ENCODE assay signal across 1 cellular context in the genomic region with DNA sequence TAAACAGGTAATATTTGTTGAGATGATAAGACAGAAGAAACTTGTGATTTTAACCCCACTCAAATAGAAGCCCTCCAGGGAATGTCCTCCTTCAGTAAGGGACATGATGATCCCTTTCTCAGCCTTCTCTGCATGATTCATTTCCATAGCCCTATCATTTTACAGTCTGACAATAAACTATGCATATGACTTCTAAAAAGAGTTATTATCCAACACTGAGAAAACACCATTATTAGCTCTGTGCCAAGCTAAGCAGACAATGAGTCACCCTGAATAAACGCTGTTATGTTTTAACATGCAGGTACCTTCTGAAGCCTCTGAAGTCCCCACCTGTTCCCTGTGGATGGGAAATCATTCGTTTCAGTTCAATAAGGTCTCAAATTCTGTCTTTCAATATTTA.
TF ChIP-seq lines count a peak whose summit lies in the region.

No MANE protein-coding gene starts in this region.

TF ChIP-seq in HepG2, 621 proteins besides CTCF, POLR2A, EP300 and RAD21 (continued from another document and continues in another):
- TF ChIP-seq NR2F6 (IDR thresholded peaks at IDR 0.05): no peak
- peak; percentile 22; the same call in 1 of the 2 replicates for TF ChIP-seq NR2F6 (CRISPR knock-in tag; IDR thresholded peaks at IDR 0.05)
- no peak for TF ChIP-seq ZNF878 (CRISPR knock-in tag; IDR thresholded peaks at IDR 0.05)
- no peak for TF ChIP-seq PAX8 (CRISPR knock-in tag; IDR thresholded peaks at IDR 0.05; ENCODE audit: borderline replicate concordance)
- TF ChIP-seq, protein P1, sequence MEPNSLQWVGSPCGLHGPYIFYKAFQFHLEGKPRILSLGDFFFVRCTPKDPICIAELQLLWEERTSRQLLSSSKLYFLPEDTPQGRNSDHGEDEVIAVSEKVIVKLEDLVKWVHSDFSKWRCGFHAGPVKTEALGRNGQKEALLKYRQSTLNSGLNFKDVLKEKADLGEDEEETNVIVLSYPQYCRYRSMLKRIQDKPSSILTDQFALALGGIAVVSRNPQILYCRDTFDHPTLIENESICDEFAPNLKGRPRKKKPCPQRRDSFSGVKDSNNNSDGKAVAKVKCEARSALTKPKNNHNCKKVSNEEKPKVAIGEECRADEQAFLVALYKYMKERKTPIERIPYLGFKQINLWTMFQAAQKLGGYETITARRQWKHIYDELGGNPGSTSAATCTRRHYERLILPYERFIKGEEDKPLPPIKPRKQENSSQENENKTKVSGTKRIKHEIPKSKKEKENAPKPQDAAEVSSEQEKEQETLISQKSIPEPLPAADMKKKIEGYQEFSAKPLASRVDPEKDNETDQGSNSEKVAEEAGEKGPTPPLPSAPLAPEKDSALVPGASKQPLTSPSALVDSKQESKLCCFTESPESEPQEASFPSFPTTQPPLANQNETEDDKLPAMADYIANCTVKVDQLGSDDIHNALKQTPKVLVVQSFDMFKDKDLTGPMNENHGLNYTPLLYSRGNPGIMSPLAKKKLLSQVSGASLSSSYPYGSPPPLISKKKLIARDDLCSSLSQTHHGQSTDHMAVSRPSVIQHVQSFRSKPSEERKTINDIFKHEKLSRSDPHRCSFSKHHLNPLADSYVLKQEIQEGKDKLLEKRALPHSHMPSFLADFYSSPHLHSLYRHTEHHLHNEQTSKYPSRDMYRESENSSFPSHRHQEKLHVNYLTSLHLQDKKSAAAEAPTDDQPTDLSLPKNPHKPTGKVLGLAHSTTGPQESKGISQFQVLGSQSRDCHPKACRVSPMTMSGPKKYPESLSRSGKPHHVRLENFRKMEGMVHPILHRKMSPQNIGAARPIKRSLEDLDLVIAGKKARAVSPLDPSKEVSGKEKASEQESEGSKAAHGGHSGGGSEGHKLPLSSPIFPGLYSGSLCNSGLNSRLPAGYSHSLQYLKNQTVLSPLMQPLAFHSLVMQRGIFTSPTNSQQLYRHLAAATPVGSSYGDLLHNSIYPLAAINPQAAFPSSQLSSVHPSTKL (CRISPR knock-in tag; IDR thresholded peaks at IDR 0.05): peak; percentile 67
- TF ChIP-seq, protein P2, sequence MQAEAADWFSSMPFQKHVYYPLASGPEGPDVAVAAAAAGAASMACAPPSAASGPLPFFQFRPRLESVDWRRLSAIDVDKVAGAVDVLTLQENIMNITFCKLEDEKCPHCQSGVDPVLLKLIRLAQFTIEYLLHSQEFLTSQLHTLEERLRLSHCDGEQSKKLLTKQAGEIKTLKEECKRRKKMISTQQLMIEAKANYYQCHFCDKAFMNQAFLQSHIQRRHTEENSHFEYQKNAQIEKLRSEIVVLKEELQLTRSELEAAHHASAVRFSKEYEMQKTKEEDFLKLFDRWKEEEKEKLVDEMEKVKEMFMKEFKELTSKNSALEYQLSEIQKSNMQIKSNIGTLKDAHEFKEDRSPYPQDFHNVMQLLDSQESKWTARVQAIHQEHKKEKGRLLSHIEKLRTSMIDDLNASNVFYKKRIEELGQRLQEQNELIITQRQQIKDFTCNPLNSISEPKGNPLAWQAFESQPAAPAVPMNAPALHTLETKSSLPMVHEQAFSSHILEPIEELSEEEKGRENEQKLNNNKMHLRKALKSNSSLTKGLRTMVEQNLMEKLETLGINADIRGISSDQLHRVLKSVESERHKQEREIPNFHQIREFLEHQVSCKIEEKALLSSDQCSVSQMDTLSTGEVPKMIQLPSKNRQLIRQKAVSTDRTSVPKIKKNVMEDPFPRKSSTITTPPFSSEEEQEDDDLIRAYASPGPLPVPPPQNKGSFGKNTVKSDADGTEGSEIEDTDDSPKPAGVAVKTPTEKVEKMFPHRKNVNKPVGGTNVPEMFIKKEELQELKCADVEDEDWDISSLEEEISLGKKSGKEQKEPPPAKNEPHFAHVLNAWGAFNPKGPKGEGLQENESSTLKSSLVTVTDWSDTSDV (CRISPR knock-in tag; IDR thresholded peaks at IDR 0.05): no peak
- no peak for TF ChIP-seq RNF2 (conservative IDR thresholded peaks at IDR 0.05; ENCODE audit: low read depth)
- peak; percentile 57 for TF ChIP-seq TEAD3 (CRISPR knock-in tag; optimal IDR thresholded peaks at IDR 0.05; ENCODE audit: borderline replicate concordance)
- TF ChIP-seq, protein P3, sequence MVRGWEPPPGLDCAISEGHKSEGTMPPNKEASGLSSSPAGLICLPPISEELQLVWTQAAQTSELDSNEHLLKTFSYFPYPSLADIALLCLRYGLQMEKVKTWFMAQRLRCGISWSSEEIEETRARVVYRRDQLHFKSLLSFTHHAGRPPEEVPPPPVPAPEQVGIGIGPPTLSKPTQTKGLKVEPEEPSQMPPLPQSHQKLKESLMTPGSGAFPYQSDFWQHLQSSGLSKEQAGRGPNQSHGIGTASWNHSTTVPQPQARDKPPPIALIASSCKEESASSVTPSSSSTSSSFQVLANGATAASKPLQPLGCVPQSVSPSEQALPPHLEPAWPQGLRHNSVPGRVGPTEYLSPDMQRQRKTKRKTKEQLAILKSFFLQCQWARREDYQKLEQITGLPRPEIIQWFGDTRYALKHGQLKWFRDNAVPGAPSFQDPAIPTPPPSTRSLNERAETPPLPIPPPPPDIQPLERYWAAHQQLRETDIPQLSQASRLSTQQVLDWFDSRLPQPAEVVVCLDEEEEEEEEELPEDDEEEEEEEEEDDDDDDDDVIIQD (CRISPR knock-in tag; IDR thresholded peaks at IDR 0.05; ENCODE audit: low read depth): 0 out of 2 replicates have a peak, but pooled peaks have one; percentile 20
- no peak for TF ChIP-seq JDP2 (CRISPR knock-in tag; IDR thresholded peaks at IDR 0.05; ENCODE audit: borderline replicate concordance)
- TF ChIP-seq ZNF577 (CRISPR knock-in tag; IDR thresholded peaks at IDR 0.05; ENCODE audit: borderline replicate concordance, low read depth): no peak
- TF ChIP-seq HMG20B (CRISPR knock-in tag; conservative IDR thresholded peaks at IDR 0.05): no peak
- no peak for TF ChIP-seq MBNL3 (CRISPR knock-in tag; conservative IDR thresholded peaks at IDR 0.05)
- TF ChIP-seq, protein P4, sequence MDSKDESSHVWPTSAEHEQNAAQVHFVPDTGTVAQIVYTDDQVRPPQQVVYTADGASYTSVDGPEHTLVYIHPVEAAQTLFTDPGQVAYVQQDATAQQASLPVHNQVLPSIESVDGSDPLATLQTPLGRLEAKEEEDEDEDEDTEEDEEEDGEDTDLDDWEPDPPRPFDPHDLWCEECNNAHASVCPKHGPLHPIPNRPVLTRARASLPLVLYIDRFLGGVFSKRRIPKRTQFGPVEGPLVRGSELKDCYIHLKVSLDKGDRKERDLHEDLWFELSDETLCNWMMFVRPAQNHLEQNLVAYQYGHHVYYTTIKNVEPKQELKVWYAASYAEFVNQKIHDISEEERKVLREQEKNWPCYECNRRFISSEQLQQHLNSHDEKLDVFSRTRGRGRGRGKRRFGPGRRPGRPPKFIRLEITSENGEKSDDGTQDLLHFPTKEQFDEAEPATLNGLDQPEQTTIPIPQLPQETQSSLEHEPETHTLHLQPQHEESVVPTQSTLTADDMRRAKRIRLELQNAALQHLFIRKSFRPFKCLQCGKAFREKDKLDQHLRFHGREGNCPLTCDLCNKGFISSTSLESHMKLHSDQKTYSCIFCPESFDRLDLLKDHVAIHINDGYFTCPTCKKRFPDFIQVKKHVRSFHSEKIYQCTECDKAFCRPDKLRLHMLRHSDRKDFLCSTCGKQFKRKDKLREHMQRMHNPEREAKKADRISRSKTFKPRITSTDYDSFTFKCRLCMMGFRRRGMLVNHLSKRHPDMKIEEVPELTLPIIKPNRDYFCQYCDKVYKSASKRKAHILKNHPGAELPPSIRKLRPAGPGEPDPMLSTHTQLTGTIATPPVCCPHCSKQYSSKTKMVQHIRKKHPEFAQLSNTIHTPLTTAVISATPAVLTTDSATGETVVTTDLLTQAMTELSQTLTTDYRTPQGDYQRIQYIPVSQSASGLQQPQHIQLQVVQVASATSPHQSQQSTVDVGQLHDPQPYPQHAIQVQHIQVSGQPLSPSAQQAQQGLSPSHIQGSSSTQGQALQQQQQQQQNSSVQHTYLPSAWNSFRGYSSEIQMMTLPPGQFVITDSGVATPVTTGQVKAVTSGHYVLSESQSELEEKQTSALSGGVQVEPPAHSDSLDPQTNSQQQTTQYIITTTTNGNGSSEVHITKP (CRISPR knock-in tag; IDR thresholded peaks at IDR 0.05; ENCODE audit: low read depth): no peak
- peak; percentile 81; the same call in 1 of the 2 replicates for TF ChIP-seq HHEX (CRISPR knock-in tag; IDR thresholded peaks at IDR 0.05)
- TF ChIP-seq SOX13 (IDR thresholded peaks at IDR 0.05): no peak
- TF ChIP-seq SOX13 (CRISPR knock-in tag; conservative IDR thresholded peaks at IDR 0.05 in 1 of 2, IDR thresholded peaks at IDR 0.05 in 1 of 2): peak in 1 of 2 experiments; percentile 77; a peak in 2 of 4 replicates
- TF ChIP-seq, protein P5, sequence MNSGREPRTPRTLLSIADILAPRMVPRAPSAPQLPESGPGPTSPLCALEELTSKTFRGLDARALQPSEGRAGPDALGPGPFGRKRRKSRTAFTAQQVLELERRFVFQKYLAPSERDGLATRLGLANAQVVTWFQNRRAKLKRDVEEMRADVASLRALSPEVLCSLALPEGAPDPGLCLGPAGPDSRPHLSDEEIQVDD (CRISPR knock-in tag; IDR thresholded peaks at IDR 0.05; ENCODE audit: borderline replicate concordance): no peak
- no peak for TF ChIP-seq ZSCAN12 (CRISPR knock-in tag; IDR thresholded peaks at IDR 0.05)
- no peak for TF ChIP-seq TAF1 (CRISPR knock-in tag; IDR thresholded peaks at IDR 0.05)
- TF ChIP-seq ZNF430 (CRISPR knock-in tag; IDR thresholded peaks at IDR 0.05): no peak
- TF ChIP-seq, protein P6, sequence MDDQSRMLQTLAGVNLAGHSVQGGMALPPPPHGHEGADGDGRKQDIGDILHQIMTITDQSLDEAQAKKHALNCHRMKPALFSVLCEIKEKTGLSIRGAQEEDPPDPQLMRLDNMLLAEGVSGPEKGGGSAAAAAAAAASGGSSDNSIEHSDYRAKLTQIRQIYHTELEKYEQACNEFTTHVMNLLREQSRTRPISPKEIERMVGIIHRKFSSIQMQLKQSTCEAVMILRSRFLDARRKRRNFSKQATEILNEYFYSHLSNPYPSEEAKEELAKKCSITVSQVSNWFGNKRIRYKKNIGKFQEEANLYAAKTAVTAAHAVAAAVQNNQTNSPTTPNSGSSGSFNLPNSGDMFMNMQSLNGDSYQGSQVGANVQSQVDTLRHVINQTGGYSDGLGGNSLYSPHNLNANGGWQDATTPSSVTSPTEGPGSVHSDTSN (CRISPR knock-in tag; IDR thresholded peaks at IDR 0.05; ENCODE audit: borderline replicate concordance): no peak
- TF ChIP-seq, protein P7, sequence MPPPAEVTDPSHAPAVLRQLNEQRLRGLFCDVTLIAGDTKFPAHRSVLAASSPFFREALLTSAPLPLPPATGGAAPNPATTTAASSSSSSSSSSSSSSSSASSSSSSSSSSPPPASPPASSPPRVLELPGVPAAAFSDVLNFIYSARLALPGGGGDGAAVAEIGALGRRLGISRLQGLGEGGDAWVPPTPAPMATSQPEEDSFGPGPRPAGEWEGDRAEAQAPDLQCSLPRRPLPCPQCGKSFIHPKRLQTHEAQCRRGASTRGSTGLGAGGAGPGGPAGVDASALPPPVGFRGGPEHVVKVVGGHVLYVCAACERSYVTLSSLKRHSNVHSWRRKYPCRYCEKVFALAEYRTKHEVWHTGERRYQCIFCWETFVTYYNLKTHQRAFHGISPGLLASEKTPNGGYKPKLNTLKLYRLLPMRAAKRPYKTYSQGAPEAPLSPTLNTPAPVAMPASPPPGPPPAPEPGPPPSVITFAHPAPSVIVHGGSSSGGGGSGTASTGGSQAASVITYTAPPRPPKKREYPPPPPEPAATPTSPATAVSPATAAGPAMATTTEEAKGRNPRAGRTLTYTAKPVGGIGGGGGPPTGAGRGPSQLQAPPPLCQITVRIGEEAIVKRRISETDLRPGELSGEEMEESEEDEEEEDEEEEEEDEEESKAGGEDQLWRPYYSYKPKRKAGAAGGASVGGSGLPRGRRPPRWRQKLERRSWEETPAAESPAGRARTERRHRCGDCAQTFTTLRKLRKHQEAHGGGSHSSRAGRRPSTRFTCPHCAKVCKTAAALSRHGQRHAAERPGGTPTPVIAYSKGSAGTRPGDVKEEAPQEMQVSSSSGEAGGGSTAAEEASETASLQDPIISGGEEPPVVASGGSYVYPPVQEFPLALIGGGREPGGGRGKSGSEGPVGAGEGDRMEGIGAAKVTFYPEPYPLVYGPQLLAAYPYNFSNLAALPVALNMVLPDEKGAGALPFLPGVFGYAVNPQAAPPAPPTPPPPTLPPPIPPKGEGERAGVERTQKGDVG (CRISPR knock-in tag; IDR thresholded peaks at IDR 0.05; ENCODE audit: borderline replicate concordance): no peak
- TF ChIP-seq SALL2 (CRISPR knock-in tag; IDR thresholded peaks at IDR 0.05): no peak
- TF ChIP-seq, protein P8, sequence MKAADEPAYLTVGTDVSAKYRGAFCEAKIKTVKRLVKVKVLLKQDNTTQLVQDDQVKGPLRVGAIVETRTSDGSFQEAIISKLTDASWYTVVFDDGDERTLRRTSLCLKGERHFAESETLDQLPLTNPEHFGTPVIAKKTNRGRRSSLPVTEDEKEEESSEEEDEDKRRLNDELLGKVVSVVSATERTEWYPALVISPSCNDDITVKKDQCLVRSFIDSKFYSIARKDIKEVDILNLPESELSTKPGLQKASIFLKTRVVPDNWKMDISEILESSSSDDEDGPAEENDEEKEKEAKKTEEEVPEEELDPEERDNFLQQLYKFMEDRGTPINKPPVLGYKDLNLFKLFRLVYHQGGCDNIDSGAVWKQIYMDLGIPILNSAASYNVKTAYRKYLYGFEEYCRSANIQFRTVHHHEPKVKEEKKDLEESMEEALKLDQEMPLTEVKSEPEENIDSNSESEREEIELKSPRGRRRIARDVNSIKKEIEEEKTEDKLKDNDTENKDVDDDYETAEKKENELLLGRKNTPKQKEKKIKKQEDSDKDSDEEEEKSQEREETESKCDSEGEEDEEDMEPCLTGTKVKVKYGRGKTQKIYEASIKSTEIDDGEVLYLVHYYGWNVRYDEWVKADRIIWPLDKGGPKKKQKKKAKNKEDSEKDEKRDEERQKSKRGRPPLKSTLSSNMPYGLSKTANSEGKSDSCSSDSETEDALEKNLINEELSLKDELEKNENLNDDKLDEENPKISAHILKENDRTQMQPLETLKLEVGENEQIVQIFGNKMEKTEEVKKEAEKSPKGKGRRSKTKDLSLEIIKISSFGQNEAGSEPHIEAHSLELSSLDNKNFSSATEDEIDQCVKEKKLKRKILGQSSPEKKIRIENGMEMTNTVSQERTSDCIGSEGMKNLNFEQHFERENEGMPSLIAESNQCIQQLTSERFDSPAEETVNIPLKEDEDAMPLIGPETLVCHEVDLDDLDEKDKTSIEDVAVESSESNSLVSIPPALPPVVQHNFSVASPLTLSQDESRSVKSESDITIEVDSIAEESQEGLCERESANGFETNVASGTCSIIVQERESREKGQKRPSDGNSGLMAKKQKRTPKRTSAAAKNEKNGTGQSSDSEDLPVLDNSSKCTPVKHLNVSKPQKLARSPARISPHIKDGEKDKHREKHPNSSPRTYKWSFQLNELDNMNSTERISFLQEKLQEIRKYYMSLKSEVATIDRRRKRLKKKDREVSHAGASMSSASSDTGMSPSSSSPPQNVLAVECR (CRISPR knock-in tag; IDR thresholded peaks at IDR 0.05; ENCODE audit: borderline replicate concordance): no peak
- TF ChIP-seq, protein P9, sequence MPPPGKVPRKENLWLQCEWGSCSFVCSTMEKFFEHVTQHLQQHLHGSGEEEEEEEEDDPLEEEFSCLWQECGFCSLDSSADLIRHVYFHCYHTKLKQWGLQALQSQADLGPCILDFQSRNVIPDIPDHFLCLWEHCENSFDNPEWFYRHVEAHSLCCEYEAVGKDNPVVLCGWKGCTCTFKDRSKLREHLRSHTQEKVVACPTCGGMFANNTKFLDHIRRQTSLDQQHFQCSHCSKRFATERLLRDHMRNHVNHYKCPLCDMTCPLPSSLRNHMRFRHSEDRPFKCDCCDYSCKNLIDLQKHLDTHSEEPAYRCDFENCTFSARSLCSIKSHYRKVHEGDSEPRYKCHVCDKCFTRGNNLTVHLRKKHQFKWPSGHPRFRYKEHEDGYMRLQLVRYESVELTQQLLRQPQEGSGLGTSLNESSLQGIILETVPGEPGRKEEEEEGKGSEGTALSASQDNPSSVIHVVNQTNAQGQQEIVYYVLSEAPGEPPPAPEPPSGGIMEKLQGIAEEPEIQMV (CRISPR knock-in tag; IDR thresholded peaks at IDR 0.05; ENCODE audit: low read depth): no peak
